ENCODE assay signal across 8 cellular contexts in the genomic region with DNA sequence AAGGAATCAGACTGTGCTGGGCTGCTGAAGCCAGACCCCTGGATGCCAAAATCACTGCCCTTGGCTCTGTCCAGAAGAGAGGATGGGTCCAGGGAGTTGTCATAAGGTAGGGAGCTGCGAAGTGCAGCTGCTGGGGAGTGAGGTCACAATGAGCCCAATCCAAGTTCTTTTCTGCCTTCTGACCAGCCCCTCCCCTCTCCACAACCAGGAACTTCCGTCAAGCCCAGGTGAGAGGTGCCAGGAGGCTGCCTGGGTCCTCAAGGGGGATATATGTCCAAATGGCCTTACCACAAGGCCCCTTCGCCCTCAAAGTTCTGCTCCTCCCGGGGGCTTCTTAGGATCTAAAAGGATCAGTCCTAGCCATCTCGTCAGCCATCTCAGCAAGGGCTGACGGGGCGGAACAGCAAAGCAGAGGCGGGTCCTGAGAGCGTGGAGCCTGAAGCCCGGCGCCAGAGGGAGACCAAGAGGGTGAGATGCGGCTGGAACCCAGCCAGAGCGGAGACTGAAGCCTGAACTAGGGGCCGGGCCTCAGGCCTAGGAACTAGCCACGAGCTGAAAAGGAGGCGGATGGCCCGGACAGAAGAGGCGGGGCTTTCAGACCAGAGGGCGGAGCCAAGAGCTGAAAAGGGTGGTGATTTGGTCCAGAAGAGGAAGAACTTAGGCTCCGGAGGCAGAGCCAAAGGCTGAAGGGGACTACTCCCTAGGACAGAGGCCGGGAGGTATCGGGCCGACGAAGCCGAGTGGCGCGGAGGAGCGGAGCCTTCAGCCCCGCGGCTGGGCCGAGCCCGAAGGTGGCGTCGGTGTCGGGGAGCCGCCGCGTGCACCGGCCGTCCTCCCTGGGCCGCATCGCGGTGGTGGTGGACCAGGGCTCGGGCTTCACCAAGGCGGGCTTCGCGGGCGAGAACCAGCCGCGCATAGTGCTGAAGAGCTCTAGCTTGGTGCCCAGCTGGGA. TPM values are rescaled to one million over a fixed set of nuclear protein-coding genes. Genes with fewer than 3 reads are reported as not detected.
DNase-seq lines count a peak whose midpoint lies in the region; ATAC-seq and TF ChIP-seq lines count a peak whose summit lies in the region.

Gene ACTL10 (plus strand): TSS at position 651 of the 952 bp plus-strand sequence. CDS start 555 bp downstream, outside the sequence.

- H3K9me3 ChIP-seq in left lung: no peaks in the 10 kb centered on the region

- peak in 1 of 2 donors; percentile 36 for TF ChIP-seq CTCF in left lung (IDR thresholded peaks at IDR 0.05)

- intact Hi-C loops in left lung (cut with DNase I): no loop called here

- ATAC-seq in HG03095 (IDR thresholded peaks at IDR 0.05; ENCODE audit: unreplicated experiment) (peak; percentile 65), left lung (peak; percentile 81)

- peaks cover 22% of the 10 kb centered on the region for H3K4me1 ChIP-seq in ACC112 (ENCODE audit: control insufficient read depth, insufficient read depth, low read length, unreplicated experiment)
- peaks cover 18 to 50% of the 10 kb centered on the region in 2 donors for H3K4me1 ChIP-seq in left lung

- DNase-seq in NCI-H345 treated with DMSO at 0.1 percent for 48 hours (lab: John Stamatoyannopoulos, UW; ENCODE audit: unreplicated experiment) (peak; percentile 78), dermis microvascular lymphatic vessel endothelial cell (ENCODE audit: low read depth in 2 of 2) (peak; percentile 75 to 97), left lung (peak; percentile 98)
- peak; percentile 94 to 96 for DNase-seq in activated CD4-positive, alpha-beta T cell treated with anti-CD3 and anti-CD28 coated beads, Interleukin-2, amount 50 U/mL, for 48 hours
- DNase-seq in stimulated activated CD4-positive, alpha-beta T cell treated with anti-CD3 and anti-CD28 coated beads, Interleukin-2, amount 100 ng/mL, for 4 hours (ENCODE audit: low read depth): peak; percentile 67

- H3K27me3 ChIP-seq in ACC112 (ENCODE audit: insufficient read depth, low read length) (no peaks in the 10 kb centered on the region), left lung (no peaks in the 10 kb centered on the region)

- peak within 1 kb of the TSS; percentile 78 for H3K4me3 ChIP-seq in ACC112 (ENCODE audit: low read depth, low read length)
- H3K4me3 ChIP-seq in left lung: peak within 1 kb of the TSS; percentile 55 to 56

- peak within 1 kb of the TSS; percentile 28; the same call in 1 of the 2 replicates for H3K27ac ChIP-seq in ACC112 (ENCODE audit: low read depth, low read length)
- H3K27ac ChIP-seq in left lung: peak within 1 kb of the TSS; percentile 79 to 87

- peak; percentile 81 for TF ChIP-seq POLR2A in GM18526 (IDR thresholded peaks at IDR 0.05; ENCODE audit: extremely low read depth, insufficient read length)

- H3K79me2 ChIP-seq in ACC112 (ENCODE audit: control insufficient read depth, insufficient read depth, low read length, unreplicated experiment): no peaks in the 10 kb centered on the region

- H3K36me3 ChIP-seq in ACC112 (ENCODE audit: insufficient read depth, low read length) (no peaks in the 10 kb centered on the region), left lung (peaks cover 0 to 11% of the 10 kb centered on the region in 2 donors)

- H2AFZ ChIP-seq in ACC112 (ENCODE audit: low read length, unreplicated experiment): peak within 1 kb of the TSS; percentile 52

RNA-seq across cellular contexts. Expression of gene ACTL10, which starts in this region (rescaled TPM):
- total RNA-seq in dermis microvascular lymphatic vessel endothelial cell (1.0 and 1.4 TPM in 2 replicates), left lung (1 to 10 TPM; 1.2 to 2.3 TPM)

Comparison
In these comparisons a context has a peak if more than half of its experiments do, and no peak if none do; other contexts are left out.
1. Peak in every context shown above with its lines: DNase-seq, ATAC-seq, H3K4me3 ChIP-seq and H3K27ac ChIP-seq.